Comparison of ENCODE assay signal across 25 cellular contexts in the genomic region with DNA sequence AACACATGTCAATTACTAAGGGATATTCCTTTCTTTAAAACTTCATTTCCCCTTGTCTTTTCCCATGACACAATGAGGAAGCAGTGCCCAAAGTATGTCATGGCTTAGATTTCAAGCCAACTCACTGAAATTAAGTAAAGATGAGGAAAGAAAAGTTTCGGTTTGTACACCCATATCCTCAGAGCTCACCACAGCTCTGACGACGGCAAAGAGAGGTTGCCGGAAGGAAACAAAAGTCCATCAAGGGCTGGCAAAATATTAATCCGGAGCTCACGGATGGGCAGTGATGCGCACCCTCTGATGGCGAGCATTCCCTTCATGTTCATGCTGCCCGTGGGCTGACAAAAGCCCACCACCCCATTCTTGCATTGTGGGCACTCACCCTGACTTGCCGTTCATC.
"Had no signal": no experiment of that assay in that cellular context is flagged by ENCODE, and none has a peak within 500 bp of the region (broad histone marks: within the 10 kb centered on the region; RNA-seq: fewer than 3 reads in every experiment).

No MANE protein-coding gene starts in this region.

- H3K9me3 ChIP-seq: gastrocnemius medialis, lower lobe of right lung, right atrium auricular region, thoracic aorta, tibial nerve, upper lobe of left lung had no signal

- H3K36me3 ChIP-seq: gastrocnemius medialis, lower lobe of right lung, right atrium auricular region, thoracic aorta, tibial nerve, upper lobe of left lung had no signal

- H2AFZ ChIP-seq: parathyroid adenoma had no signal

- H3K9ac ChIP-seq: parathyroid adenoma had no signal

- DNase-seq: central memory CD4-positive, alpha-beta T cell; dorsolateral prefrontal cortex; effector CD4-positive, alpha-beta T cell; foreskin fibroblast; gastrocnemius medialis; hypothalamus; left colon; left ventricle myocardium superior; lower lobe of right lung; natural killer cell; stimulated activated CD4-positive, alpha-beta T cell treated with anti-CD3 and anti-CD28 coated beads, Interleukin-2, amount 100 ng/mL, for 24 hours; stimulated activated CD4-positive, alpha-beta T cell treated with anti-CD3 and anti-CD28 coated beads, Interleukin-4, amount 100 ng/mL, for 4 hours; stimulated activated naive CD8-positive, alpha-beta T cell treated with anti-CD3 and anti-CD28 coated beads, Interleukin-15, Interleukin-2, amounts not matched to agents 100 U/mL and 50 U/mL, for 24 hours; substantia nigra; upper lobe of left lung had no signal

- FAIRE-seq: colon, keratinocyte, urothelium cell line had no signal

- H3K4me3 ChIP-seq: dorsolateral prefrontal cortex, gastrocnemius medialis, lower lobe of right lung, right atrium auricular region, thoracic aorta, tibial nerve, upper lobe of left lung had no signal

- H3K27ac ChIP-seq: dorsolateral prefrontal cortex, gastrocnemius medialis, lower lobe of right lung, parathyroid adenoma, right atrium auricular region, thoracic aorta, tibial nerve, upper lobe of left lung had no signal

- H3K4me1 ChIP-seq: gastrocnemius medialis, lower lobe of right lung, parathyroid adenoma, right atrium auricular region, upper lobe of left lung had no signal

- ATAC-seq: esophagus mucosa; gastrocnemius medialis; left ventricle myocardium superior; lower lobe of right lung; natural killer cell; sciatic nerve; stimulated activated memory B cell treated with anti-CD40 and anti-IgM and Interleukin-4, amounts not matched to agents 10 μg/mL and 1 μg/mL and 100 μg/mL, for 72 hours; stimulated activated naive CD8-positive, alpha-beta T cell treated with anti-CD3 and anti-CD28 coated beads, Interleukin-15, Interleukin-2, amounts not matched to agents 100 U/mL and 50 U/mL, for 24 hours had no signal
